15 cellular contexts compared by ENCODE assay signal in genomic region chr12:3046441-3047200, GRCh38. TPM values are rescaled to one million over a fixed set of nuclear protein-coding genes. Genes with fewer than 3 reads are reported as not detected.
DNase-seq lines count a peak whose midpoint lies in the region; ATAC-seq and TF ChIP-seq lines count a peak whose summit lies in the region.
"Had no signal": no experiment of that assay in that cellular context is flagged by ENCODE, and none has a peak within 500 bp of the region (broad histone marks: within the 10 kb centered on the region; RNA-seq: fewer than 3 reads in every experiment).

No MANE protein-coding gene starts in this region.

- H3K4me3 ChIP-seq in retinal pigment epithelial cell (ENCODE audit: low read length) (no peak overlapping the region), sigmoid colon (no peak overlapping the region)

- no peaks in the 10 kb centered on the region for H3K4me1 Mint-ChIP-seq in activated CD4-positive, alpha-beta T cell treated with anti-CD3 and anti-CD28 coated beads, Interleukin-2, amount 10 ng/mL, durations not matched to agents 7 days and 5 days

- CTCF ChIA-PET in activated CD4-positive, alpha-beta T cell treated with anti-CD3 and anti-CD28 coated beads, Interleukin-2, amount 10 ng/mL, durations not matched to agents 7 days and 5 days (lab: Charles Lee) = interaction anchor here (0.5 to 1.6 kb wide), 2 partner anchors 27 to 103 kb away, joined by 3 read pairs; no protein-coding TSS in a partner anchor

- no peaks in the 10 kb centered on the region for H3K27me3 ChIP-seq in sigmoid colon

- H3K27ac ChIP-seq in sigmoid colon = no peak overlapping the region
- H3K27ac ChIP-seq: neutrophil had no signal

- H3K4me3 Mint-ChIP-seq in activated CD4-positive, alpha-beta T cell treated with anti-CD3 and anti-CD28 coated beads, Interleukin-2, amount 10 ng/mL, durations not matched to agents 7 days and 5 days = no peak overlapping the region

- no peak overlapping the region for H3K27ac Mint-ChIP-seq in activated CD4-positive, alpha-beta T cell treated with anti-CD3 and anti-CD28 coated beads, Interleukin-2, amount 10 ng/mL, durations not matched to agents 7 days and 5 days

- 82 to 86% methylated on average over 17 of the region's 17 CpGs for WGBS in sigmoid colon, 2 donors

- TF ChIP-seq CTCF in retinal pigment epithelial cell (conservative IDR thresholded peaks at IDR 0.05; ENCODE audit: low read depth, low read length) (no peak), sigmoid colon (IDR thresholded peaks at IDR 0.05) (no peak)

- TF ChIP-seq POLR2A in sigmoid colon (IDR thresholded peaks at IDR 0.05) = no peak

- no peaks in the 10 kb centered on the region for H3K9me3 Mint-ChIP-seq in activated CD4-positive, alpha-beta T cell treated with anti-CD3 and anti-CD28 coated beads, Interleukin-2, amount 10 ng/mL, durations not matched to agents 7 days and 5 days

- peak; percentile 74 to 79 for ATAC-seq in left cardiac atrium
- ATAC-seq in HG02885 (IDR thresholded peaks at IDR 0.05; ENCODE audit: poor library complexity, unreplicated experiment) = no peak

- intact Hi-C loops in left cardiac atrium (cut with DNase I) = no loop called here
- intact Hi-C loops in sigmoid colon (cut with DNase I) = no loop called here

- H3K36me3 ChIP-seq in sigmoid colon = no peaks in the 10 kb centered on the region
- H3K36me3 ChIP-seq: neutrophil had no signal

- POLR2A ChIA-PET in activated CD4-positive, alpha-beta T cell treated with anti-CD3 and anti-CD28 coated beads, Interleukin-2, amount 10 ng/mL, durations not matched to agents 7 days and 5 days (lab: Charles Lee) = no interaction called here

- no peaks in the 10 kb centered on the region for H3K36me3 Mint-ChIP-seq in activated CD4-positive, alpha-beta T cell treated with anti-CD3 and anti-CD28 coated beads, Interleukin-2, amount 10 ng/mL, durations not matched to agents 7 days and 5 days (ENCODE audit: low read depth)

- peak; percentile 43 for DNase-seq in ELR (ENCODE audit: low read depth)
- peak; percentile 63 for DNase-seq in RPMI7951 (ENCODE audit: low read depth)
- DNase-seq in left cardiac atrium = peak; percentile 71
- peak; percentile 100 for DNase-seq in retinal pigment epithelial cell (ENCODE audit: low read depth)
- DNase-seq in sigmoid colon = no peak
- no peak for DNase-seq in activated gamma-delta T cell treated with Interleukin-2 at 50 U/mL for 16 hours
- no peak for DNase-seq in activated CD4-positive, alpha-beta T cell treated with anti-CD3 and anti-CD28 coated beads, Interleukin-2, amount 10 ng/mL, durations not matched to agents 7 days and 5 days
- DNase-seq: activated T-cell treated with anti-CD3 and anti-CD28 coated beads, Interleukin-2, amount 50 U/mL, for 48 hours; amniotic stem cell; DND-41; NCI-H2081; NCI-H748 treated with DMSO at 0.1 percent for 48 hours; SHP77 had no signal

- no peaks in the 10 kb centered on the region for H3K4me1 ChIP-seq in sigmoid colon

- H3K9me3 ChIP-seq in sigmoid colon = no peaks in the 10 kb centered on the region
- H3K9me3 ChIP-seq: neutrophil had no signal

- peaks cover 9% of the 10 kb centered on the region for H3K27me3 Mint-ChIP-seq in activated CD4-positive, alpha-beta T cell treated with anti-CD3 and anti-CD28 coated beads, Interleukin-2, amount 10 ng/mL, durations not matched to agents 7 days and 5 days

- TF ChIP-seq EP300 in sigmoid colon (IDR thresholded peaks at IDR 0.05) = no peak

RNA-seq across cellular contexts. Expression of gene TSPAN9, which starts 30.6 kb away (rescaled TPM):
- total RNA-seq in RPMI7951 (2014; rRNA removed; shearing (Covaris generic)) = 37.6 and 42.0 TPM in 2 replicates
- total RNA-seq in left cardiac atrium = 100 to 1,000 TPM; 125 to 201 TPM
- 10 to 100 TPM; 18.2 to 28.0 (median 21.4) TPM for total RNA-seq in sigmoid colon
- 10 to 100 TPM in 1 of 3 donors, 1 to 10 TPM in 1, under 1 TPM in 1; 0.92 to 14.5 (median 2.4) TPM for polyA plus RNA-seq in sigmoid colon
- under 1 TPM in 1 of 2 experiments, not detected in 1; 0.15 TPM for total RNA-seq in activated CD4-positive, alpha-beta T cell treated with anti-CD3 and anti-CD28 coated beads, Interleukin-2, amount 10 ng/mL, durations not matched to agents 7 days and 5 days

Comparison
In these comparisons a context has a peak if more than half of its experiments do, and no peak if none do; other contexts are left out.
1. DNase-seq: peak in ELR (single experiment), RPMI7951 (single experiment), left cardiac atrium (single experiment) and retinal pigment epithelial cell (single experiment); none in sigmoid colon (single experiment), activated gamma-delta T cell treated with Interleukin-2 at 50 U/mL for 16 hours (single experiment) and activated CD4-positive, alpha-beta T cell treated with anti-CD3 and anti-CD28 coated beads, Interleukin-2, amount 10 ng/mL, durations not matched to agents 7 days and 5 days (single experiment).
2. RNA of gene TSPAN9, which starts 30.6 kb away (total RNA-seq): 125 to 201 TPM in left cardiac atrium, 37.6 to 42.0 TPM in RPMI7951 and 18.2 to 28.0 TPM in sigmoid colon; 0.15 TPM in activated CD4-positive, alpha-beta T cell treated with anti-CD3 and anti-CD28 coated beads, Interleukin-2, amount 10 ng/mL, durations not matched to agents 7 days and 5 days; every median in the first group is over 10 times any median in the second.